In the genomic region with DNA sequence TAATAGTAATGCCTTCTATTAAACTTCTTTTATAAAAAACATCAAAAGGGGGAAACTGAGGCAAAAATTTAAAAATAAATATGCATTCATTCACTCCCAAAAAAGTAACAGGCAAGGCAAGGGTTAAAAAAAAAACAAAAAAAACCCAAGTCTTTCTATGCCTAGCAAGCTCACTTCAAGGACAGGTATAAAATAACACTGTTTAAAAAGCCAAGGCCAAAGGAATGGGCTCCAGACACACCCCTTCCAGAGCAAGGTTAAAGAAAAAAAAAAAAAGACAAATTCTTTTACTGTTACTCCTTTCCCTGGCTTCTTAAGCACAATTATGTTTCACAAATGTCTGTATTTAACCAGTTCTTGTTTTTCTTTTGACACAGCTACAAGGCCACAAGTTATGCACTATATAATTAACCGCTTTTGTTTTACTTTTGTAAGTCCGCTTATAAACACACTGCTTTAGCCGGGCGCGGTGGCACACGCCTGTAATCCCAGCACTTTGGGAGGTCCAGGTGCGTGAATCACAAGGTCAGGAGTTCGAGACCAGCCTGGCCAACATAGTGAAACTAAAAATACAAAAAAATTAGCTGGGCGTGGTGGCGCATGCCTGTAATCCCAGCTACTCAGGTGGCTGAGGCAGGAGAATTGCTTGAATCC, we compare ENCODE assay signal across 21 cellular contexts. TPM values are rescaled to one million over a fixed set of nuclear protein-coding genes. Genes with fewer than 3 reads are reported as not detected.
"Had no signal": no experiment of that assay in that cellular context is flagged by ENCODE, and none has a peak within 500 bp of the region (broad histone marks: within the 10 kb centered on the region; RNA-seq: fewer than 3 reads in every experiment).

No MANE protein-coding gene starts in this region.

- H3K36me3 ChIP-seq: esophagus muscularis mucosa, heart right ventricle, neural progenitor cell, thoracic aorta had no signal

- H3K4me3 ChIP-seq: esophagus muscularis mucosa, heart right ventricle, lung, neural progenitor cell, smooth muscle cell, thoracic aorta had no signal

- H3K27ac ChIP-seq: esophagus muscularis mucosa, heart right ventricle, neural progenitor cell, thoracic aorta had no signal

- H3K4me1 ChIP-seq: neural progenitor cell had no signal

- DNase-seq: activated CD4-positive, alpha-beta T cell treated with anti-CD3 and anti-CD28 coated beads, Interleukin-2, amount 50 U/mL, for 1 hour; activated CD8-positive, alpha-beta memory T cell treated with anti-CD3 and anti-CD28 coated beads, Interleukin-2, amount 50 U/mL, for 4 hours; activated effector memory CD4-positive, alpha-beta T cell treated with Interleukin-2 at 50 U/mL for 16 hours; activated naive CD4-positive, alpha-beta T cell treated with anti-CD3 and anti-CD28 coated beads, Interleukin-2, amount 50 U/mL, for 16 hours; activated T-cell treated with anti-CD3 and anti-CD28 coated beads, Interleukin-2, amount 50 U/mL, for 48 hours; dermis blood vessel endothelial cell; effector memory CD4-positive, alpha-beta T cell; heart right ventricle; immature natural killer cell; left colon; stimulated activated CD4-positive, alpha-beta T cell treated with anti-CD3 and anti-CD28 coated beads, Interleukin-4, amount 100 ng/mL, for 4 hours had no signal

- H3K9me3 ChIP-seq: esophagus muscularis mucosa, heart right ventricle, thoracic aorta had no signal

- ATAC-seq: activated CD4-positive, CD25-positive, alpha-beta regulatory T cell treated with anti-CD3 and anti-CD28 coated beads, Interleukin-2, amount 50 U/mL, for 24 hours; left colon; sciatic nerve; stimulated activated memory B cell treated with anti-CD40 and anti-IgM and Interleukin-4, amounts not matched to agents 10 μg/mL and 1 μg/mL and 100 μg/mL, for 72 hours had no signal

- H3K27me3 ChIP-seq: neural progenitor cell had no signal

RNA-seq across cellular contexts. Expression of a gene that starts 3.6 kb away (rescaled TPM):
- total RNA-seq: dermis blood vessel endothelial cell, endothelial cell of umbilical vein, osteocyte, smooth muscle cell had no signal
- polyA plus RNA-seq: endothelial cell of umbilical vein, immature natural killer cell, smooth muscle cell had no signal
